Comparison of ENCODE assay signal across 16 cellular contexts in genomic region chr9:38044706-38045105, GRCh38. TPM values are rescaled to one million over a fixed set of nuclear protein-coding genes. Genes with fewer than 3 reads are reported as not detected.
DNase-seq lines count a peak whose midpoint lies in the region; ATAC-seq, FAIRE-seq and TF ChIP-seq lines count a peak whose summit lies in the region.
"Had no signal": no experiment of that assay in that cellular context is flagged by ENCODE, and none has a peak within 500 bp of the region (broad histone marks: within the 10 kb centered on the region; RNA-seq: fewer than 3 reads in every experiment).

No MANE protein-coding gene starts in this region.

- no peak for TF ChIP-seq RAD21 in A549 (conservative IDR thresholded peaks at IDR 0.05 in 1 of 2, IDR thresholded peaks at IDR 0.05 in 1 of 2)

- no peak for TF ChIP-seq EP300 in A549 (IDR thresholded peaks at IDR 0.05)

- no peaks in the 10 kb centered on the region for H3K36me3 Mint-ChIP-seq in chondrocyte (ENCODE audit: low read depth)

- no peak overlapping the region for H3K4me2 ChIP-seq in A549
- peak overlapping the region; percentile 28; the same call in 1 of the 2 replicates for H3K4me2 ChIP-seq in PC-9
- no peak overlapping the region for H3K4me2 ChIP-seq in parathyroid adenoma (ENCODE audit: low read length)

- no peaks in the 10 kb centered on the region for H3K9me3 Mint-ChIP-seq in chondrocyte (ENCODE audit: low read depth)
- H3K9me3 Mint-ChIP-seq: CD4-positive, alpha-beta T cell had no signal

- TF ChIP-seq POLR2A in A549 (IDR thresholded peaks at IDR 0.05; ENCODE audit: low read length) = no peak

- H3K79me2 ChIP-seq in PC-9 (ENCODE audit: low read depth) (peaks cover 89% of the 10 kb centered on the region), parathyroid adenoma (peaks cover 17% of the 10 kb centered on the region)

- H3K27ac ChIP-seq in A549 (peak overlapping the region; percentile 34 to 97; a peak in 4 of 6 replicates), PC-9 (peak overlapping the region; percentile 100), parathyroid adenoma (peak overlapping the region; percentile 49), A673 (ENCODE audit: low read depth, low read length, poor library complexity, severe bottlenecking) (no peak overlapping the region)

- no peaks in the 10 kb centered on the region for H3K27me3 Mint-ChIP-seq in chondrocyte (ENCODE audit: low read depth)
- H3K27me3 Mint-ChIP-seq: CD4-positive, alpha-beta T cell had no signal

- no peak overlapping the region for H3K4me3 ChIP-seq in A549
- H3K4me3 ChIP-seq in PC-9 = no peak overlapping the region
- no peak overlapping the region for H3K4me3 ChIP-seq in parathyroid adenoma (ENCODE audit: low read depth, low read length)
- H3K4me3 ChIP-seq in A673 (ENCODE audit: low read depth, low read length, poor library complexity, severe bottlenecking) = no peak overlapping the region

- peaks cover 59% of the 10 kb centered on the region for H3F3A ChIP-seq in PC-9 (ENCODE audit: insufficient read depth, low read depth)

- H3K27me3 ChIP-seq in PC-9 (ENCODE audit: insufficient read depth, low read depth) = no peaks in the 10 kb centered on the region
- no peaks in the 10 kb centered on the region for H3K27me3 ChIP-seq in parathyroid adenoma (ENCODE audit: control insufficient read depth, insufficient read depth, low read length)
- H3K27me3 ChIP-seq in A673 (replicated peaks; ENCODE audit: insufficient read depth, low read depth, low read length, poor library complexity) = no peaks in the 10 kb centered on the region

- CTCF ChIA-PET in A549 (lab: Yijun Ruan, JAX) = interaction anchor here (0.5 to 3.2 kb wide), 7 partner anchors 12 to 331 kb away, joined by 3 to 10 read pairs (median 3); no protein-coding TSS in a partner anchor
- CTCF ChIA-PET in PC-9 (lab: Charles Lee) = interaction anchor here (0.7 kb wide), 1 partner anchor 29 kb away, joined by 4 read pairs; no protein-coding TSS in a partner anchor
- CTCF ChIA-PET in A673 (lab: Charles Lee) = no interaction called here

- peaks cover 84% of the 10 kb centered on the region for H3K4me1 ChIP-seq in A549
- H3K4me1 ChIP-seq in PC-9 (replicated peaks; ENCODE audit: insufficient read depth) = peaks cover 93% of the 10 kb centered on the region
- peaks cover 25% of the 10 kb centered on the region for H3K4me1 ChIP-seq in parathyroid adenoma
- H3K4me1 ChIP-seq in A673 (ENCODE audit: insufficient read depth, low read length, poor library complexity, severe bottlenecking) = peaks cover 33% of the 10 kb centered on the region

- POLR2A ChIA-PET in A549 (lab: Yijun Ruan, JAX) = no interaction called here
- POLR2A ChIA-PET in PC-9 (lab: Charles Lee; ENCODE audit: unreplicated experiment) = no interaction called here
- POLR2A ChIA-PET in A673 (lab: Charles Lee; ENCODE audit: low non-redundant PET) = no interaction called here

- no peak for FAIRE-seq in A549 (lab: Jason Lieb, UNC)
- FAIRE-seq: H1 had no signal

- H3K4me1 Mint-ChIP-seq in chondrocyte (ENCODE audit: low read depth) = peaks cover 46% of the 10 kb centered on the region

- H3K9me3 ChIP-seq in A549 (no peaks in the 10 kb centered on the region), PC-9 (ENCODE audit: insufficient read depth, low read depth) (no peaks in the 10 kb centered on the region), parathyroid adenoma (ENCODE audit: control insufficient read depth, low read length) (no peaks in the 10 kb centered on the region), A673 (ENCODE audit: low read depth, low read length, poor library complexity, severe bottlenecking) (no peaks in the 10 kb centered on the region)

- H3K36me3 ChIP-seq in PC-9 (ENCODE audit: low read depth) (no peaks in the 10 kb centered on the region), parathyroid adenoma (ENCODE audit: control insufficient read depth, insufficient read depth, low read length) (no peaks in the 10 kb centered on the region), A673 (ENCODE audit: insufficient read depth, low read length, poor library complexity, severe bottlenecking) (no peaks in the 10 kb centered on the region)

- TF ChIP-seq CTCF in A549 (IDR thresholded peaks at IDR 0.05) (no peak), PC-9 (conservative IDR thresholded peaks at IDR 0.05) (no peak), chondrocyte (IDR thresholded peaks at IDR 0.05) (no peak), parathyroid adenoma (IDR thresholded peaks at IDR 0.05) (no peak), A673 (conservative IDR thresholded peaks at IDR 0.05; ENCODE audit: low read depth, low read length) (no peak)

- H2AFZ ChIP-seq in PC-9 (no peak overlapping the region), parathyroid adenoma (no peak overlapping the region)

- DNase-seq in A549 (ENCODE audit: low read depth in 1 of 2, low spot score in 1 of 2) (no peak), PC-9 (no peak), chondrocyte (ENCODE audit: low spot score) (peak; percentile 47), OCI-M2 (lab: John Stamatoyannopoulos, UW; ENCODE audit: unreplicated experiment) (no peak), A673 (ENCODE audit: low spot score) (no peak)
- DNase-seq: AML-193; CD4-positive, alpha-beta T cell; GF-D8; NCI-H2029; NCI-H2171 treated with DMSO at 0.1 percent for 48 hours; NCI-H510A; RPMI8226 had no signal

- intact Hi-C loops in PC-9 (cut with micrococcal nuclease; ENCODE audit: unreplicated experiment) = loop anchor here (5.0 kb wide), 1 partner anchor 37 kb away; no protein-coding TSS in a partner anchor
- intact Hi-C loops in A673 (cut with micrococcal nuclease; ENCODE audit: unreplicated experiment) = loop anchor here (10.0 kb wide), 1 partner anchor 60 kb away; no protein-coding TSS in a partner anchor

- no peaks in the 10 kb centered on the region for H4K20me1 ChIP-seq in PC-9 (ENCODE audit: insufficient read depth)

- no peak for ATAC-seq in A549
- ATAC-seq in HG03571 (IDR thresholded peaks at IDR 0.05; ENCODE audit: unreplicated experiment) = no peak
- ATAC-seq in GM18907 (IDR thresholded peaks at IDR 0.05; ENCODE audit: unreplicated experiment) = no peak

- H3K9ac ChIP-seq in parathyroid adenoma = no peak overlapping the region

- no peaks in the 10 kb centered on the region for H3K9me2 ChIP-seq in PC-9 (ENCODE audit: insufficient read depth)

- WGBS in A549 (ENCODE audit: missing lambda C conversion rate) = 81% methylated on average over 2 of the region's 2 CpGs

- BruUV-seq in PC-9 (replicated peaks; lab: Mats Ljungman, UMichigan) (no TSS peak), A673 (replicated peaks; lab: Mats Ljungman, UMichigan) (no TSS peak)

- no peak overlapping the region for H3K4me3 Mint-ChIP-seq in chondrocyte (ENCODE audit: unreplicated experiment)
- H3K4me3 Mint-ChIP-seq: CD4-positive, alpha-beta T cell had no signal

- no peak overlapping the region for H3K27ac Mint-ChIP-seq in chondrocyte (ENCODE audit: unreplicated experiment)
- H3K27ac Mint-ChIP-seq: CD4-positive, alpha-beta T cell had no signal

TF ChIP-seq in A549, 52 proteins besides CTCF, POLR2A, EP300 and RAD21 (continues in another document):
- no peak for TF ChIP-seq EHMT2 (IDR thresholded peaks at IDR 0.05; ENCODE audit: low read depth)
- no peak for TF ChIP-seq ESRRA (IDR thresholded peaks at IDR 0.05; ENCODE audit: borderline replicate concordance, low read length)
- TF ChIP-seq EHF (CRISPR knock-in tag; IDR thresholded peaks at IDR 0.05) = no peak
- TF ChIP-seq BCL3 (IDR thresholded peaks at IDR 0.05) = no peak
- no peak for TF ChIP-seq HMGXB4 (CRISPR knock-in tag; IDR thresholded peaks at IDR 0.05; ENCODE audit: borderline replicate concordance)
- no peak for TF ChIP-seq ZSCAN20 (CRISPR knock-in tag; IDR thresholded peaks at IDR 0.05)
- no peak for TF ChIP-seq HOXB5 (CRISPR knock-in tag; IDR thresholded peaks at IDR 0.05)
- TF ChIP-seq ZNF302 (CRISPR knock-in tag; IDR thresholded peaks at IDR 0.05) = no peak
- no peak for TF ChIP-seq JUNB (IDR thresholded peaks at IDR 0.05)
- no peak for TF ChIP-seq PHF8 (IDR thresholded peaks at IDR 0.05; ENCODE audit: borderline replicate concordance, low read depth)

RNA-seq across cellular contexts. Expression of gene SHB, which starts 24.3 kb away (rescaled TPM):
- 15.4 and 16.4 TPM in 2 replicates for polyA plus RNA-seq in A549 (2011; rRNA removed)
- 20.9 and 25.8 TPM in 2 replicates for polyA plus RNA-seq in A549 (2012; cell fraction: cytosol; rRNA removed)
- 18.9 and 20.7 TPM in 2 replicates for polyA plus RNA-seq in A549 (2012; cell fraction: nucleus; rRNA removed)
- polyA plus RNA-seq in A549 (2017; fragmentation: RNase III; extraction: RNeasy Plus Mini Kit Qiagen cat#74134 plus additional on column Dnase treatment) = 21.6 to 22.4 TPM (median 22.0 TPM) in 3 replicates
- 23.8 and 23.9 TPM in 2 replicates for polyA minus RNA-seq in A549 (2011; rRNA and poly(A)+ RNA removed)
- total RNA-seq in PC-9 (2021) = 22.7 and 23.8 TPM in 2 replicates
- total RNA-seq in chondrocyte = 19.6 to 25.1 TPM (median 23.8 TPM) in 3 replicates
- total RNA-seq in A673 (2021) = 14.7 and 20.7 TPM in 2 replicates
